ENCODE assay signal across 9 cellular contexts in the genomic region with DNA sequence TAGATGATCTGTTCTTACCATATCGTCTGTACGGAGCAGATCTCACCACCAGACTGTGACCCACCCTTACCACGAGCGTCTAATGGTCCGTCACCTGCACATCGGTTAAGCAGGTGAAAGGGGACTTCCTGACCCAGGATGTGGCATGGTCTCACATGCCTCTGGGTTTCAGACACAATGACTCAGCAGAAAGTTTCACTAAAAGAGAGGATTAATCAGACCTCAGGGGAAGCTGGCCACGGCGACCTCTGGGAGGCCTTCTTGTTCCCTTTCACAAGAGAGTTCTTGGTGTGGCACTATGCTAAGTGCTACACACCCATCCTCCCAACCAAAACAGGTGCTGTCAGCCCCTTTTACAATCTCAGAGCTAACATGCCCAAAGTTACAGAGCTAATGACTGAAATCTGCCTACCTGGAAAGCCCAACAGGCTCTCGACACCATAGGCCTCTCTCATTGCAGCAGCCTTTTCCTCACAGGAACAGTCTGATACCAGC.
DNase-seq lines count a peak whose midpoint lies in the region; ATAC-seq and TF ChIP-seq lines count a peak whose summit lies in the region.
"Had no signal": no experiment of that assay in that cellular context is flagged by ENCODE, and none has a peak within 500 bp of the region (broad histone marks: within the 10 kb centered on the region; RNA-seq: fewer than 3 reads in every experiment).

No MANE protein-coding gene starts in this region.

- no peak overlapping the region for H3K4me3 ChIP-seq in BLaER1 treated with 17β-estradiol and CSF1 and Interleukin-3, amounts not matched to agents 10 nM and 100 nM

- peaks cover 6% of the 10 kb centered on the region for H3K9me3 Mint-ChIP-seq in nephron progenitor cell

- peaks cover 20% of the 10 kb centered on the region for H3K36me3 Mint-ChIP-seq in nephron progenitor cell (ENCODE audit: low read depth)

- no peak for TF ChIP-seq CTCF in nephron progenitor cell (IDR thresholded peaks at IDR 0.05)

- no peak overlapping the region for H3K27ac Mint-ChIP-seq in nephron progenitor cell

- H3K4me1 Mint-ChIP-seq in nephron progenitor cell, result peaks cover 50% of the 10 kb centered on the region

- no peaks in the 10 kb centered on the region for H3K36me3 ChIP-seq in BLaER1 treated with 17β-estradiol and CSF1 and Interleukin-3, amounts not matched to agents 10 nM and 100 nM

- H3K9ac ChIP-seq in BLaER1 treated with 17β-estradiol and CSF1 and Interleukin-3, amounts not matched to agents 10 nM and 100 nM, result no peak overlapping the region

- no peaks in the 10 kb centered on the region for H4K20me1 ChIP-seq in BLaER1 treated with 17β-estradiol and CSF1 and Interleukin-3, amounts not matched to agents 10 nM and 100 nM

- peaks cover 0 to 1% (median 0%) of the 10 kb centered on the region in 11 experiments; a peak in 3 of 22 replicates for H3K9me3 ChIP-seq in BLaER1 treated with 17β-estradiol and CSF1 and Interleukin-3, amounts not matched to agents 10 nM and 100 nM (replicated peaks in 1 of 11)

- peak overlapping the region; percentile 7 to 55 (median 35); a peak in 18 of 22 replicates for H3K4me2 ChIP-seq in BLaER1 treated with 17β-estradiol and CSF1 and Interleukin-3, amounts not matched to agents 10 nM and 100 nM

- peak; percentile 89 for ATAC-seq in GM19351 (IDR thresholded peaks at IDR 0.05; ENCODE audit: unreplicated experiment)
- peak; percentile 93 for ATAC-seq in HG03280 (IDR thresholded peaks at IDR 0.05; ENCODE audit: unreplicated experiment)
- ATAC-seq: HCT116 had no signal

- no peak overlapping the region for H3K4me3 Mint-ChIP-seq in nephron progenitor cell

- H3K27me3 Mint-ChIP-seq in nephron progenitor cell (ENCODE audit: low read depth, poor library complexity), result no peaks in the 10 kb centered on the region

- H3K27me3 ChIP-seq in BLaER1 treated with 17β-estradiol and CSF1 and Interleukin-3, amounts not matched to agents 10 nM and 100 nM, result no peaks in the 10 kb centered on the region; a peak in 1 of 22 replicates

- DNase-seq in activated CD4-positive, CD25-positive, alpha-beta regulatory T cell treated with anti-CD3 and anti-CD28 coated beads, Interleukin-2, amount 50 U/mL, for 72 hours, result peak; percentile 36
- DNase-seq in iPS-NIHi7 (ENCODE audit: extremely low spot score) (peak; percentile 32), COLO668 (lab: John Stamatoyannopoulos, UW; ENCODE audit: unreplicated experiment) (no peak), inferior parietal cortex (ENCODE audit: extremely low spot score) (no peak), nephron progenitor cell (no peak)

- H3K4me1 ChIP-seq in BLaER1 treated with 17β-estradiol and CSF1 and Interleukin-3, amounts not matched to agents 10 nM and 100 nM, result peaks cover 5 to 10% (median 6%) of the 10 kb centered on the region in 10 experiments; a peak in 18 of 20 replicates

- H3K27ac ChIP-seq in BLaER1 treated with 17β-estradiol and CSF1 and Interleukin-3, amounts not matched to agents 10 nM and 100 nM, result peak overlapping the region in 2 of 11 experiments; percentile 23 to 26; a peak in 1 of 22 replicates

Comparison
In these comparisons a context has a peak if more than half of its experiments do, and no peak if none do; other contexts are left out.
1. DNase-seq: peak in activated CD4-positive, CD25-positive, alpha-beta regulatory T cell treated with anti-CD3 and anti-CD28 coated beads, Interleukin-2, amount 50 U/mL, for 72 hours (single experiment) and iPS-NIHi7 (single experiment); none in COLO668 (single experiment), inferior parietal cortex (single experiment) and nephron progenitor cell (single experiment).